ENCODE assay signal across 1 cellular context in genomic region chr2:240999873-241000541, GRCh38.
TF ChIP-seq lines count a peak whose summit lies in the region.

No MANE protein-coding gene starts in this region.

TF ChIP-seq in H1, 55 proteins besides CTCF, POLR2A, EP300 and RAD21 (continued from another document):
- no peak for TF ChIP-seq CHD7 (IDR thresholded peaks at IDR 0.05; ENCODE audit: insufficient replicate concordance, low read length)
- no peak for TF ChIP-seq RBBP5 (IDR thresholded peaks at IDR 0.05; ENCODE audit: borderline replicate concordance, low read depth, low read length)
